ENCODE assay signal across 15 cellular contexts in genomic region chr1:35561297-35561971, GRCh38. TPM values are rescaled to one million over a fixed set of nuclear protein-coding genes. Genes with fewer than 3 reads are reported as not detected.
DNase-seq lines count a peak whose midpoint lies in the region; ATAC-seq, FAIRE-seq and TF ChIP-seq lines count a peak whose summit lies in the region.
"Had no signal": no experiment of that assay in that cellular context is flagged by ENCODE, and none has a peak within 500 bp of the region (broad histone marks: within the 10 kb centered on the region; RNA-seq: fewer than 3 reads in every experiment).

No MANE protein-coding gene starts in this region.

- no peak for ATAC-seq in HG03442 (IDR thresholded peaks at IDR 0.05; ENCODE audit: unreplicated experiment)
- ATAC-seq: activated naive CD8-positive, alpha-beta T cell treated with anti-CD3 and anti-CD28 coated beads, Interleukin-2, amount 50 U/mL, for 24 hours; Right ventricle myocardium inferior had no signal

- TF ChIP-seq CTCF in HFFc6 (IDR thresholded peaks at IDR 0.05) (no peak), bronchial epithelial cell (IDR thresholded peaks at IDR 0.05; ENCODE audit: insufficient read depth, low read length, severe bottlenecking) (no peak), neural crest cell (conservative IDR thresholded peaks at IDR 0.05) (no peak), tibial artery (IDR thresholded peaks at IDR 0.05) (no peak)

- H3K4me3 ChIP-seq in bronchial epithelial cell (ENCODE audit: low read depth, low read length) (no peak overlapping the region), tibial artery (peak overlapping the region in 1 of 2 donors; percentile 17)
- H3K4me3 ChIP-seq: lung, pancreas had no signal

- H3K9me3 Mint-ChIP-seq in HFFc6 (no peaks in the 10 kb centered on the region), neural crest cell (no peaks in the 10 kb centered on the region)
- H3K9me3 Mint-ChIP-seq: activated naive CD8-positive, alpha-beta T cell treated with anti-CD3 and anti-CD28 coated beads, Interleukin-2, amount 50 U/mL, for 24 hours had no signal

- intact Hi-C loops in tibial artery (cut with DNase I; ENCODE audit: low total_unique reads), result loop anchor here (2.0 to 5.0 kb wide), 2 partner anchors 111 to 726 kb away; no protein-coding TSS in a partner anchor

- H3K27me3 Mint-ChIP-seq in HFFc6 (ENCODE audit: insufficient read depth) (peaks cover 5% of the 10 kb centered on the region), neural crest cell (ENCODE audit: low read depth) (no peaks in the 10 kb centered on the region)
- H3K27me3 Mint-ChIP-seq: activated naive CD8-positive, alpha-beta T cell treated with anti-CD3 and anti-CD28 coated beads, Interleukin-2, amount 50 U/mL, for 24 hours had no signal

- peaks cover 16% of the 10 kb centered on the region for H3K36me3 ChIP-seq in bronchial epithelial cell (ENCODE audit: control insufficient read depth, insufficient read depth, low read length)
- peaks cover 0 to 51% (median 16%) of the 10 kb centered on the region in 3 donors for H3K36me3 ChIP-seq in tibial artery
- H3K36me3 ChIP-seq: pancreas had no signal

- H3K27me3 ChIP-seq in bronchial epithelial cell (ENCODE audit: control insufficient read depth, insufficient read depth, low read length) (no peaks in the 10 kb centered on the region), tibial artery (no peaks in the 10 kb centered on the region)
- H3K27me3 ChIP-seq: pancreas had no signal

- H3K9me3 ChIP-seq in tibial artery, result no peaks in the 10 kb centered on the region
- H3K9me3 ChIP-seq: pancreas had no signal

- DNase-seq in Ammon's horn (ENCODE audit: low spot score) (peak; percentile 77), HFFc6 (no peak), bronchial epithelial cell (ENCODE audit: low read depth) (no peak), neural crest cell (ENCODE audit: low read depth, low spot score) (no peak), HT-29 (ENCODE audit: low spot score) (no peak), tibial artery (no peak), DMS153 treated with DMSO at 0.1 percent for 48 hours (lab: John Stamatoyannopoulos, UW; ENCODE audit: unreplicated experiment) (no peak)
- DNase-seq: activated naive CD8-positive, alpha-beta T cell treated with anti-CD3 and anti-CD28 coated beads, Interleukin-2, amount 50 U/mL, for 24 hours; DMS79 treated with DMSO at 0.1 percent for 48 hours; NCI-H2081 treated with DMSO at 0.1 percent for 48 hours had no signal

- H3K4me1 ChIP-seq in tibial artery, result peaks cover 3 to 48% (median 29%) of the 10 kb centered on the region in 4 donors

- H3K27ac Mint-ChIP-seq in HFFc6, result peak overlapping the region; percentile 18
- no peak overlapping the region for H3K27ac Mint-ChIP-seq in neural crest cell (ENCODE audit: unreplicated experiment)
- H3K27ac Mint-ChIP-seq: activated naive CD8-positive, alpha-beta T cell treated with anti-CD3 and anti-CD28 coated beads, Interleukin-2, amount 50 U/mL, for 24 hours had no signal

- peak overlapping the region in 1 of 2 donors; percentile 45 for H3K27ac ChIP-seq in tibial artery
- H3K27ac ChIP-seq: HL-60, pancreas had no signal

- peak overlapping the region; percentile 3; the same call in 1 of the 2 replicates for H3K4me3 Mint-ChIP-seq in HFFc6
- H3K4me3 Mint-ChIP-seq in neural crest cell, result peak overlapping the region; percentile 53
- H3K4me3 Mint-ChIP-seq: activated naive CD8-positive, alpha-beta T cell treated with anti-CD3 and anti-CD28 coated beads, Interleukin-2, amount 50 U/mL, for 24 hours had no signal

- H3K4me1 Mint-ChIP-seq in HFFc6 (ENCODE audit: low read depth) (peaks cover 44% of the 10 kb centered on the region), neural crest cell (peaks cover 27% of the 10 kb centered on the region)

- H3K36me3 Mint-ChIP-seq in HFFc6 (ENCODE audit: low read depth) (peaks cover 6% of the 10 kb centered on the region), neural crest cell (ENCODE audit: low read depth) (no peaks in the 10 kb centered on the region)

- FAIRE-seq in bronchial epithelial cell (lab: Jason Lieb, UNC), result peak; percentile 79
- FAIRE-seq: pancreas had no signal

RNA-seq across cellular contexts. Expression of gene NCDN, which starts 3.8 kb away (rescaled TPM):
- 10 to 100 TPM; 43.4 to 63.2 (median 49.0) TPM for total RNA-seq in HFFc6 (2021; fragmentation: NEBNext Ultra II Directional; extraction: Animal tissue kit (Norgen Biotek cat#: 25700))
- total RNA-seq in bronchial epithelial cell, result 8.7 and 10.0 TPM in 2 replicates
- 32.6 and 33.7 TPM in 2 replicates for total RNA-seq in neural crest cell
- 42.4 and 50.9 TPM in 2 replicates for total RNA-seq in HT-29 (2014; rRNA removed; shearing (Covaris generic))

RNA-seq across cellular contexts. Expression of gene KIAA0319L, which starts 4.2 kb away (rescaled TPM):
- 10 to 100 TPM; 30.5 to 39.0 (median 31.8) TPM for total RNA-seq in HFFc6 (2021; fragmentation: NEBNext Ultra II Directional; extraction: Animal tissue kit (Norgen Biotek cat#: 25700))
- total RNA-seq in bronchial epithelial cell, result 26.6 and 30.5 TPM in 2 replicates
- 54.2 and 55.9 TPM in 2 replicates for total RNA-seq in neural crest cell
- total RNA-seq in HT-29 (2014; rRNA removed; shearing (Covaris generic)), result 33.9 and 34.1 TPM in 2 replicates

RNA-seq across cellular contexts. Expression of gene TFAP2E, which starts 11.7 kb away (rescaled TPM):
- under 1 TPM; 0.11 to 0.21 (median 0.13) TPM for total RNA-seq in HFFc6 (2021; fragmentation: NEBNext Ultra II Directional; extraction: Animal tissue kit (Norgen Biotek cat#: 25700))
- under 0.01 and 0.13 TPM in 2 replicates for total RNA-seq in bronchial epithelial cell
- total RNA-seq in neural crest cell, result 0.43 and 0.61 TPM in 2 replicates
- 0.05 and 0.28 TPM in 2 replicates for total RNA-seq in HT-29 (2014; rRNA removed; shearing (Covaris generic))
- total RNA-seq: Right ventricle myocardium inferior had no signal
